In genomic region chr1:41889506-41890414, GRCh38 we compare ENCODE assay signal across 1 cellular context.
TF ChIP-seq lines count a peak whose summit lies in the region.

No MANE protein-coding gene starts in this region.

TF ChIP-seq in IMR-90, 13 proteins besides CTCF, POLR2A, EP300 and RAD21:
- TF ChIP-seq RFX5 (IDR thresholded peaks at IDR 0.05; ENCODE audit: low read depth, low read length) (no peak), BHLHE40 (IDR thresholded peaks at IDR 0.05; ENCODE audit: low read depth, low read length) (no peak), MAFK (IDR thresholded peaks at IDR 0.05; ENCODE audit: low read depth, low read length) (peak; percentile 53; the same call in 1 of the 2 replicates), NFE2L2 (IDR thresholded peaks at IDR 0.05; ENCODE audit: low read depth, low read length) (no peak)
